ENCODE assay signal across 1 cellular context in genomic region chr16:88491560-88492310, GRCh38.
TF ChIP-seq lines count a peak whose summit lies in the region.

No MANE protein-coding gene starts in this region.

TF ChIP-seq in K562, 482 proteins besides CTCF, POLR2A, EP300 and RAD21 (continued from another document and continues in another):
- peak; percentile 55; the same call in 1 of the 2 replicates for TF ChIP-seq THAP12 (CRISPR knock-in tag; IDR thresholded peaks at IDR 0.05)
- TF ChIP-seq ARHGAP35 (IDR thresholded peaks at IDR 0.05; ENCODE audit: partially characterized antibody): peak; percentile 88
- no peak for TF ChIP-seq ZFP36 (IDR thresholded peaks at IDR 0.05; ENCODE audit: low read depth, low read length, partially characterized antibody)
- no peak for TF ChIP-seq PPARD (CRISPR knock-in tag; IDR thresholded peaks at IDR 0.05)
- no peak for TF ChIP-seq PRPF4 (IDR thresholded peaks at IDR 0.05; ENCODE audit: insufficient read depth, low read depth, low read length, poor library complexity, severe bottlenecking)
- TF ChIP-seq ZNF408 (CRISPR knock-in tag; IDR thresholded peaks at IDR 0.05; ENCODE audit: low read depth): no peak
- TF ChIP-seq E2F4 (CRISPR knock-in tag; IDR thresholded peaks at IDR 0.05; ENCODE audit: low read depth): 0 out of 2 replicates have a peak, but pooled peaks have one; percentile 29
- TF ChIP-seq PBX2 (CRISPR knock-in tag; IDR thresholded peaks at IDR 0.05; ENCODE audit: low read depth): no peak
- TF ChIP-seq PBX2 (tag; conservative IDR thresholded peaks at IDR 0.05; ENCODE audit: low read depth): no peak
- TF ChIP-seq ZBTB17 (CRISPR knock-in tag; IDR thresholded peaks at IDR 0.05): peak; percentile 90
- peak; percentile 76 for TF ChIP-seq ATF7 (IDR thresholded peaks at IDR 0.05)
- TF ChIP-seq ZSCAN32 (CRISPR knock-in tag; IDR thresholded peaks at IDR 0.05): no peak
- TF ChIP-seq COPS2 (conservative IDR thresholded peaks at IDR 0.05): no peak
- TF ChIP-seq ZBTB26 (CRISPR knock-in tag; IDR thresholded peaks at IDR 0.05): peak; percentile 88
- no peak; the same call in 1 of the 2 replicates for TF ChIP-seq NFE2 (IDR thresholded peaks at IDR 0.05; ENCODE audit: low read depth)
- no peak for TF ChIP-seq E2F1 (CRISPR knock-in tag; IDR thresholded peaks at IDR 0.05)
- no peak for TF ChIP-seq FOXK1 (CRISPR knock-in tag; IDR thresholded peaks at IDR 0.05; ENCODE audit: borderline replicate concordance)
- no peak for TF ChIP-seq PTRF (tag; IDR thresholded peaks at IDR 0.05)
- TF ChIP-seq ARID3A (IDR thresholded peaks at IDR 0.05; ENCODE audit: borderline replicate concordance, low read depth, low read length): peak; percentile 39; the same call in 1 of the 2 replicates
- TF ChIP-seq CREB5 (CRISPR knock-in tag; IDR thresholded peaks at IDR 0.05): no peak
- no peak for TF ChIP-seq KAT2B (IDR thresholded peaks at IDR 0.05; ENCODE audit: low read depth, low read length)
- TF ChIP-seq ZMIZ1 (IDR thresholded peaks at IDR 0.05; ENCODE audit: low read depth in 2 of 2, low read length in 2 of 2): peak in 1 of 2 experiments; percentile 99; a peak in 2 of 4 replicates
- TF ChIP-seq ZNF436 (CRISPR knock-in tag; IDR thresholded peaks at IDR 0.05): no peak
- no peak for TF ChIP-seq STAT6 (CRISPR knock-in tag; IDR thresholded peaks at IDR 0.05)
- TF ChIP-seq ZNF785 (CRISPR knock-in tag; IDR thresholded peaks at IDR 0.05): no peak
- no peak for TF ChIP-seq BRF2 (IDR thresholded peaks at IDR 0.05; ENCODE audit: borderline replicate concordance, insufficient read depth, insufficient read length)
- TF ChIP-seq ZBTB1 (CRISPR knock-in tag; IDR thresholded peaks at IDR 0.05; ENCODE audit: borderline replicate concordance, low read depth): peak; percentile 92; the same call in 1 of the 2 replicates
- TF ChIP-seq SNRNP70 (optimal IDR thresholded peaks at IDR 0.05; ENCODE audit: low read depth, low read length): no peak
- TF ChIP-seq C11orf30 (IDR thresholded peaks at IDR 0.05; ENCODE audit: low read depth): no peak
- TF ChIP-seq ZNF316 (IDR thresholded peaks at IDR 0.05): no peak; the same call in 1 of the 2 replicates
- TF ChIP-seq ILK (tag; IDR thresholded peaks at IDR 0.05; ENCODE audit: borderline replicate concordance, low read depth): no peak
- TF ChIP-seq DDX20 (tag; IDR thresholded peaks at IDR 0.05; ENCODE audit: low read depth): no peak
- TF ChIP-seq HMG20B (CRISPR knock-in tag; IDR thresholded peaks at IDR 0.05): no peak
- TF ChIP-seq CHD1 (IDR thresholded peaks at IDR 0.05; ENCODE audit: low read length): no peak
- TF ChIP-seq TBL1XR1 (IDR thresholded peaks at IDR 0.05; ENCODE audit: low read length in 2 of 2): peak; percentile 94; a peak in 3 of 4 replicates
- peak; percentile 40; the same call in 1 of the 2 replicates for TF ChIP-seq JUN (IDR thresholded peaks at IDR 0.05; ENCODE audit: borderline replicate concordance, low read depth, low read length)
- no peak for TF ChIP-seq JUN (CRISPR knock-in tag; IDR thresholded peaks at IDR 0.05; ENCODE audit: borderline replicate concordance)
